ENCODE assay signal across 9 cellular contexts in genomic region chr9:83511051-83511450, GRCh38. TPM values are rescaled to one million over a fixed set of nuclear protein-coding genes. Genes with fewer than 3 reads are reported as not detected.
DNase-seq lines count a peak whose midpoint lies in the region; ATAC-seq, FAIRE-seq and TF ChIP-seq lines count a peak whose summit lies in the region.
"Had no signal": no experiment of that assay in that cellular context is flagged by ENCODE, and none has a peak within 500 bp of the region (broad histone marks: within the 10 kb centered on the region; RNA-seq: fewer than 3 reads in every experiment).

No MANE protein-coding gene starts in this region.

- no peaks in the 10 kb centered on the region for H3K27me3 Mint-ChIP-seq in T-helper 2 cell treated with Interferon-gamma antibody and Interleukin-4, amounts not matched to agents 5 μg/mL and 100 μg/mL, for 36 hours (ENCODE audit: low read depth)

- no peak overlapping the region for H3K4me3 ChIP-seq in GM12865 (ENCODE audit: low read depth, low read length)
- no peak overlapping the region for H3K4me3 ChIP-seq in bronchial epithelial cell (ENCODE audit: low read depth, low read length)
- no peak overlapping the region for H3K4me3 ChIP-seq in stomach

- H3K9me3 Mint-ChIP-seq in T-helper 2 cell treated with Interferon-gamma antibody and Interleukin-4, amounts not matched to agents 5 μg/mL and 100 μg/mL, for 36 hours, result no peaks in the 10 kb centered on the region

- TF ChIP-seq CTCF in GM12865 (IDR thresholded peaks at IDR 0.05; ENCODE audit: insufficient read depth, low read depth, low read length, missing control alignments), result no peak
- no peak for TF ChIP-seq CTCF in bronchial epithelial cell (IDR thresholded peaks at IDR 0.05; ENCODE audit: insufficient read depth, low read length, severe bottlenecking)
- TF ChIP-seq CTCF in stomach (IDR thresholded peaks at IDR 0.05), result no peak

- no peaks in the 10 kb centered on the region for H3K9me3 ChIP-seq in stomach

- ATAC-seq in GM21390 (IDR thresholded peaks at IDR 0.05; ENCODE audit: unreplicated experiment) (peak; percentile 96), HG03520 (IDR thresholded peaks at IDR 0.05; ENCODE audit: unreplicated experiment) (peak; percentile 96)

- H3K27me3 ChIP-seq in bronchial epithelial cell (ENCODE audit: control insufficient read depth, insufficient read depth, low read length), result no peaks in the 10 kb centered on the region
- H3K27me3 ChIP-seq in stomach, result no peaks in the 10 kb centered on the region

- no peak overlapping the region for H3K27ac Mint-ChIP-seq in T-helper 2 cell treated with Interferon-gamma antibody and Interleukin-4, amounts not matched to agents 5 μg/mL and 100 μg/mL, for 36 hours

- peak overlapping the region in 1 of 5 donors; percentile 34 for H3K27ac ChIP-seq in stomach

- intact Hi-C loops in stomach (cut with DNase I; ENCODE audit: low total_unique reads), result no loop called here

- DNase-seq in GM12865 (ENCODE audit: low read depth) (peak; percentile 45), bronchial epithelial cell (ENCODE audit: low read depth) (peak; percentile 81), HTR-8/SVneo (ENCODE audit: insufficient read length, low spot score) (no peak), stomach (no peak), pons (ENCODE audit: low spot score) (no peak)
- DNase-seq in T-helper 2 cell treated with Interferon-gamma antibody and Interleukin-4, amounts not matched to agents 5 μg/mL and 100 μg/mL, for 36 hours (ENCODE audit: low spot score), result no peak
- DNase-seq: right cardiac atrium had no signal

- no peaks in the 10 kb centered on the region for H3K36me3 ChIP-seq in bronchial epithelial cell (ENCODE audit: control insufficient read depth, insufficient read depth, low read length)
- no peaks in the 10 kb centered on the region for H3K36me3 ChIP-seq in stomach

- no peak overlapping the region for H3K4me3 Mint-ChIP-seq in T-helper 2 cell treated with Interferon-gamma antibody and Interleukin-4, amounts not matched to agents 5 μg/mL and 100 μg/mL, for 36 hours

- no peak for TF ChIP-seq POLR2A in stomach (IDR thresholded peaks at IDR 0.05)

- WGBS in stomach, 5 donors, result 62 to 83% (median 71%) methylated on average over 1 of the region's 1 CpG

- FAIRE-seq in bronchial epithelial cell (lab: Jason Lieb, UNC) (no peak), HTR-8/SVneo (lab: Jason Lieb, UNC) (no peak)

- H3K4me1 ChIP-seq in stomach, result peaks cover 0 to 11% (median 0%) of the 10 kb centered on the region in 4 donors

- H3K36me3 Mint-ChIP-seq in T-helper 2 cell treated with Interferon-gamma antibody and Interleukin-4, amounts not matched to agents 5 μg/mL and 100 μg/mL, for 36 hours (ENCODE audit: low read depth), result no peaks in the 10 kb centered on the region

- peaks cover 6% of the 10 kb centered on the region for H3K4me1 Mint-ChIP-seq in T-helper 2 cell treated with Interferon-gamma antibody and Interleukin-4, amounts not matched to agents 5 μg/mL and 100 μg/mL, for 36 hours (ENCODE audit: low read depth)

- TF ChIP-seq EP300 in stomach (IDR thresholded peaks at IDR 0.05), result no peak

RNA-seq across cellular contexts. Expression of gene FRMD3, which starts 27.1 kb away (rescaled TPM):
- total RNA-seq in bronchial epithelial cell (under 0.01 and 0.51 TPM in 2 replicates), stomach (10 to 100 TPM in 1 of 5 donors, 1 to 10 TPM in 4; 1.8 to 18.0 (median 5.1) TPM)
- polyA plus RNA-seq in stomach, result 1 to 10 TPM; 1.3 to 3.4 (median 2.7) TPM

Comparison
In these comparisons a context has a peak if more than half of its experiments do, and no peak if none do; other contexts are left out.
1. DNase-seq: peak in GM12865 (single experiment) and bronchial epithelial cell (single experiment); none in T-helper 2 cell treated with Interferon-gamma antibody and Interleukin-4, amounts not matched to agents 5 μg/mL and 100 μg/mL, for 36 hours (single experiment), HTR-8/SVneo (single experiment), stomach (single experiment) and pons (single experiment).